20 cellular contexts compared by ENCODE assay signal in genomic region chr6:153787341-153787606, GRCh38.
DNase-seq lines count a peak whose midpoint lies in the region; ATAC-seq, FAIRE-seq and TF ChIP-seq lines count a peak whose summit lies in the region.
"Had no signal": no experiment of that assay in that cellular context is flagged by ENCODE, and none has a peak within 500 bp of the region (broad histone marks: within the 10 kb centered on the region; RNA-seq: fewer than 3 reads in every experiment).

No MANE protein-coding gene starts in this region.

- H3K4me1 ChIP-seq in Peyer's patch, result peaks cover 0 to 8% (median 0%) of the 10 kb centered on the region in 4 donors
- H3K4me1 ChIP-seq in small intestine (ENCODE audit: control insufficient read depth in 2 of 2, insufficient read depth in 1 of 2, low read depth in 1 of 2, low read length in 1 of 2), result no peaks in the 10 kb centered on the region

- peak overlapping the region in 2 of 4 donors; percentile 69 for H3K27ac ChIP-seq in Peyer's patch
- H3K27ac ChIP-seq in small intestine (ENCODE audit: low read depth in 1 of 2, low read length in 1 of 2), result peak overlapping the region in 1 of 2 donors; percentile 81
- H3K27ac ChIP-seq: 22Rv1 had no signal

- H3K4me1 Mint-ChIP-seq in glutamatergic neuron (ENCODE audit: low read depth, unreplicated experiment), result no peaks in the 10 kb centered on the region
- H3K4me1 Mint-ChIP-seq: B cell; CD4-positive, CD25-positive, alpha-beta regulatory T cell had no signal

- no peaks in the 10 kb centered on the region for H3K27me3 ChIP-seq in Peyer's patch
- H3K27me3 ChIP-seq in small intestine (ENCODE audit: control insufficient read depth in 2 of 2, insufficient read depth in 2 of 2, low read length in 2 of 2), result no peaks in the 10 kb centered on the region

- no peaks in the 10 kb centered on the region for H3K27me3 Mint-ChIP-seq in glutamatergic neuron (ENCODE audit: unreplicated experiment)
- H3K27me3 Mint-ChIP-seq: B cell; CD4-positive, CD25-positive, alpha-beta regulatory T cell had no signal

- DNase-seq in DMS53 (lab: John Stamatoyannopoulos, UW) (peak; percentile 1), DMS53 treated with DMSO at 0.1 percent for 48 hours (lab: John Stamatoyannopoulos, UW; ENCODE audit: unreplicated experiment) (no peak), Peyer's patch (peak in 2 of 3 donors; percentile 78 to 91), kidney tubule cell (ENCODE audit: low spot score) (peak; percentile 23), small intestine (peak; percentile 97), RCC 7860 (ENCODE audit: low spot score) (no peak), glutamatergic neuron (no peak)
- DNase-seq: Calu3; CD4-positive, CD25-positive, alpha-beta regulatory T cell; DMS79; KG1; NCI-H1048; NCI-H1436 treated with DMSO at 0.1 percent for 48 hours; NCI-H2081; NCI-H510A; NCI-H82 had no signal

- FAIRE-seq in small intestine (lab: Jason Lieb, UNC), result no peak
- FAIRE-seq in RCC 7860 (lab: Jason Lieb, UNC), result no peak

- H3K9me3 ChIP-seq in Peyer's patch (no peaks in the 10 kb centered on the region), small intestine (ENCODE audit: control insufficient read depth, low read depth) (no peaks in the 10 kb centered on the region)

- H3K4me3 ChIP-seq in Peyer's patch (no peak overlapping the region), small intestine (ENCODE audit: low read depth in 1 of 2, low read length in 2 of 2) (no peak overlapping the region)

- H3K9me3 Mint-ChIP-seq in glutamatergic neuron (ENCODE audit: unreplicated experiment), result no peaks in the 10 kb centered on the region

- no peak for TF ChIP-seq CTCF in Peyer's patch (IDR thresholded peaks at IDR 0.05)
- no peak for TF ChIP-seq CTCF in glutamatergic neuron (IDR thresholded peaks at IDR 0.05; ENCODE audit: partially characterized antibody, unreplicated experiment)

- H3K4me3 Mint-ChIP-seq in glutamatergic neuron (ENCODE audit: unreplicated experiment), result no peak overlapping the region
- H3K4me3 Mint-ChIP-seq: B cell; CD4-positive, CD25-positive, alpha-beta regulatory T cell had no signal

- H3K36me3 ChIP-seq in Peyer's patch (no peaks in the 10 kb centered on the region), small intestine (ENCODE audit: control insufficient read depth in 2 of 2, insufficient read depth in 2 of 2, low read length in 2 of 2) (no peaks in the 10 kb centered on the region)

- ATAC-seq in HG02763 (IDR thresholded peaks at IDR 0.05; ENCODE audit: unreplicated experiment), result no peak
- ATAC-seq: Right ventricle myocardium inferior had no signal

- H3K27ac Mint-ChIP-seq in glutamatergic neuron (ENCODE audit: unreplicated experiment), result no peak overlapping the region
- H3K27ac Mint-ChIP-seq: B cell; CD4-positive, CD25-positive, alpha-beta regulatory T cell had no signal

- peak in 1 of 2 donors; percentile 23 for TF ChIP-seq POLR2A in Peyer's patch (IDR thresholded peaks at IDR 0.05)

- H3K36me3 Mint-ChIP-seq in glutamatergic neuron (ENCODE audit: unreplicated experiment), result no peaks in the 10 kb centered on the region
- H3K36me3 Mint-ChIP-seq: CD4-positive, CD25-positive, alpha-beta regulatory T cell had no signal

- WGBS in small intestine, 3 donors, result 0% methylated on average over 1 of the region's 1 CpG

Comparison
In these comparisons a context has a peak if more than half of its experiments do, and no peak if none do; other contexts are left out.
1. DNase-seq: peak in DMS53 (single experiment), Peyer's patch (2 of 3), kidney tubule cell (single experiment) and small intestine (single experiment); none in DMS53 treated with DMSO at 0.1 percent for 48 hours (single experiment), RCC 7860 (single experiment) and glutamatergic neuron (single experiment).